ENCODE assay signal across 1 cellular context in genomic region chr14:94771906-94772468, GRCh38.
TF ChIP-seq lines count a peak whose summit lies in the region.

No MANE protein-coding gene starts in this region.

TF ChIP-seq in endothelial cell of umbilical vein, 7 proteins besides CTCF, POLR2A, EP300 and RAD21:
- TF ChIP-seq MYC (IDR thresholded peaks at IDR 0.05; ENCODE audit: low read depth, low read length): no peak
- no peak for TF ChIP-seq JUN (IDR thresholded peaks at IDR 0.05; ENCODE audit: borderline replicate concordance, insufficient read depth, insufficient read length, low read depth)
- TF ChIP-seq MAX (IDR thresholded peaks at IDR 0.05; ENCODE audit: insufficient read depth, insufficient read length): no peak
- no peak for TF ChIP-seq FOS (IDR thresholded peaks at IDR 0.05; ENCODE audit: borderline replicate concordance, insufficient read depth, low read length)
- TF ChIP-seq GATA2 (IDR thresholded peaks at IDR 0.05; ENCODE audit: insufficient read depth, insufficient read length, low read depth, low read length): no peak
- no peak for TF ChIP-seq EZH2 (IDR thresholded peaks at IDR 0.05; ENCODE audit: borderline replicate concordance, low read depth, low read length, severe bottlenecking)
- TF ChIP-seq POLR2AphosphoS5 (IDR thresholded peaks at IDR 0.05; ENCODE audit: insufficient read depth, low read depth, low read length): no peak
